In the genomic region with DNA sequence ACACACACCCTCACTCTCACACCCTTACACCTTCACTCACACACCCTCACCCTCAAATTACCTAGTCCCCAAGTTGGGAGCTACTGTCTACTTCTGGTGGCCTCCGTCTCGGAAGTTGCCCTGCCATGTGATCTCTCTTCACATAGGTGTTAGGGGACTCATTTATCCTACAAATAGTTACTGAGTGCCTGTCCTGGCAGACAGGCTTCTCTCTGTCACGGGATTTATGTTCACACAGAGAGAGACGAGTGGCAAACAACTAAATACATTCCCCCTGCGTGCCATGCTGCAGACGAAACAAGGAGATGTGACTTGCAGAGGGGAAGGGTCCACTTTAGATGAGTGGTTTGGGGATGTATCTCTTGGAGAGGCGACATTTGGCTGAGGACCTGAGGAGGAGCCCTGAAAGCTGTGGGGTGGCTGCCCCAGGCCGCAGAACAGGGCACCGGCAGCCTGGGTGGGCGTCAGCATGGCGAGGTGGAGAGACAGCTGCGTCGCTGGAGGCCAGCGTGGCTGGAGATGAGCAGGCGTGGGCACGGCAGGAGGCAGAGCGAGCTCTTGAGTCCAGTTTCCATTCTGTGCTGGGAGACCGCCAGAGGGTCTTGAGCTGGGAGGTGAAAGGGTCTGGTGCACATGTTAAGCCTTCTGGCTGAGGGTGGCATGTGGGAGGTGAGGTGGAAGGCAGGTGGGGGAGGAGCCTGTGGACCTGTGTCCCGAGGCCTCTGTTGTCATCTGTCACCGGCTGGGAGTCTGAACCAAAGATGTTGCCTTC, we compare ENCODE assay signal across 1 cellular context.
TF ChIP-seq lines count a peak whose summit lies in the region.

No MANE protein-coding gene starts in this region.

TF ChIP-seq in GM23338, 12 proteins besides CTCF, POLR2A, EP300 and RAD21:
- TF ChIP-seq, protein P1, sequence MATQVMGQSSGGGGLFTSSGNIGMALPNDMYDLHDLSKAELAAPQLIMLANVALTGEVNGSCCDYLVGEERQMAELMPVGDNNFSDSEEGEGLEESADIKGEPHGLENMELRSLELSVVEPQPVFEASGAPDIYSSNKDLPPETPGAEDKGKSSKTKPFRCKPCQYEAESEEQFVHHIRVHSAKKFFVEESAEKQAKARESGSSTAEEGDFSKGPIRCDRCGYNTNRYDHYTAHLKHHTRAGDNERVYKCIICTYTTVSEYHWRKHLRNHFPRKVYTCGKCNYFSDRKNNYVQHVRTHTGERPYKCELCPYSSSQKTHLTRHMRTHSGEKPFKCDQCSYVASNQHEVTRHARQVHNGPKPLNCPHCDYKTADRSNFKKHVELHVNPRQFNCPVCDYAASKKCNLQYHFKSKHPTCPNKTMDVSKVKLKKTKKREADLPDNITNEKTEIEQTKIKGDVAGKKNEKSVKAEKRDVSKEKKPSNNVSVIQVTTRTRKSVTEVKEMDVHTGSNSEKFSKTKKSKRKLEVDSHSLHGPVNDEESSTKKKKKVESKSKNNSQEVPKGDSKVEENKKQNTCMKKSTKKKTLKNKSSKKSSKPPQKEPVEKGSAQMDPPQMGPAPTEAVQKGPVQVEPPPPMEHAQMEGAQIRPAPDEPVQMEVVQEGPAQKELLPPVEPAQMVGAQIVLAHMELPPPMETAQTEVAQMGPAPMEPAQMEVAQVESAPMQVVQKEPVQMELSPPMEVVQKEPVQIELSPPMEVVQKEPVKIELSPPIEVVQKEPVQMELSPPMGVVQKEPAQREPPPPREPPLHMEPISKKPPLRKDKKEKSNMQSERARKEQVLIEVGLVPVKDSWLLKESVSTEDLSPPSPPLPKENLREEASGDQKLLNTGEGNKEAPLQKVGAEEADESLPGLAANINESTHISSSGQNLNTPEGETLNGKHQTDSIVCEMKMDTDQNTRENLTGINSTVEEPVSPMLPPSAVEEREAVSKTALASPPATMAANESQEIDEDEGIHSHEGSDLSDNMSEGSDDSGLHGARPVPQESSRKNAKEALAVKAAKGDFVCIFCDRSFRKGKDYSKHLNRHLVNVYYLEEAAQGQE (IDR thresholded peaks at IDR 0.05; ENCODE audit: unreplicated experiment), result no peak
- TF ChIP-seq STAT1 (IDR thresholded peaks at IDR 0.05; ENCODE audit: unreplicated experiment), result no peak
- no peak for TF ChIP-seq EZH2phosphoT487 (IDR thresholded peaks at IDR 0.05; ENCODE audit: unreplicated experiment)
- no peak for TF ChIP-seq ZNF331 (CRISPR knock-in tag; IDR thresholded peaks at IDR 0.05; ENCODE audit: low read depth)
- no peak for TF ChIP-seq CREB1 (CRISPR knock-in tag; IDR thresholded peaks at IDR 0.05; ENCODE audit: low read depth)
- TF ChIP-seq POLR2AphosphoS5 (IDR thresholded peaks at IDR 0.05; ENCODE audit: low read depth), result no peak
- TF ChIP-seq, protein P2, sequence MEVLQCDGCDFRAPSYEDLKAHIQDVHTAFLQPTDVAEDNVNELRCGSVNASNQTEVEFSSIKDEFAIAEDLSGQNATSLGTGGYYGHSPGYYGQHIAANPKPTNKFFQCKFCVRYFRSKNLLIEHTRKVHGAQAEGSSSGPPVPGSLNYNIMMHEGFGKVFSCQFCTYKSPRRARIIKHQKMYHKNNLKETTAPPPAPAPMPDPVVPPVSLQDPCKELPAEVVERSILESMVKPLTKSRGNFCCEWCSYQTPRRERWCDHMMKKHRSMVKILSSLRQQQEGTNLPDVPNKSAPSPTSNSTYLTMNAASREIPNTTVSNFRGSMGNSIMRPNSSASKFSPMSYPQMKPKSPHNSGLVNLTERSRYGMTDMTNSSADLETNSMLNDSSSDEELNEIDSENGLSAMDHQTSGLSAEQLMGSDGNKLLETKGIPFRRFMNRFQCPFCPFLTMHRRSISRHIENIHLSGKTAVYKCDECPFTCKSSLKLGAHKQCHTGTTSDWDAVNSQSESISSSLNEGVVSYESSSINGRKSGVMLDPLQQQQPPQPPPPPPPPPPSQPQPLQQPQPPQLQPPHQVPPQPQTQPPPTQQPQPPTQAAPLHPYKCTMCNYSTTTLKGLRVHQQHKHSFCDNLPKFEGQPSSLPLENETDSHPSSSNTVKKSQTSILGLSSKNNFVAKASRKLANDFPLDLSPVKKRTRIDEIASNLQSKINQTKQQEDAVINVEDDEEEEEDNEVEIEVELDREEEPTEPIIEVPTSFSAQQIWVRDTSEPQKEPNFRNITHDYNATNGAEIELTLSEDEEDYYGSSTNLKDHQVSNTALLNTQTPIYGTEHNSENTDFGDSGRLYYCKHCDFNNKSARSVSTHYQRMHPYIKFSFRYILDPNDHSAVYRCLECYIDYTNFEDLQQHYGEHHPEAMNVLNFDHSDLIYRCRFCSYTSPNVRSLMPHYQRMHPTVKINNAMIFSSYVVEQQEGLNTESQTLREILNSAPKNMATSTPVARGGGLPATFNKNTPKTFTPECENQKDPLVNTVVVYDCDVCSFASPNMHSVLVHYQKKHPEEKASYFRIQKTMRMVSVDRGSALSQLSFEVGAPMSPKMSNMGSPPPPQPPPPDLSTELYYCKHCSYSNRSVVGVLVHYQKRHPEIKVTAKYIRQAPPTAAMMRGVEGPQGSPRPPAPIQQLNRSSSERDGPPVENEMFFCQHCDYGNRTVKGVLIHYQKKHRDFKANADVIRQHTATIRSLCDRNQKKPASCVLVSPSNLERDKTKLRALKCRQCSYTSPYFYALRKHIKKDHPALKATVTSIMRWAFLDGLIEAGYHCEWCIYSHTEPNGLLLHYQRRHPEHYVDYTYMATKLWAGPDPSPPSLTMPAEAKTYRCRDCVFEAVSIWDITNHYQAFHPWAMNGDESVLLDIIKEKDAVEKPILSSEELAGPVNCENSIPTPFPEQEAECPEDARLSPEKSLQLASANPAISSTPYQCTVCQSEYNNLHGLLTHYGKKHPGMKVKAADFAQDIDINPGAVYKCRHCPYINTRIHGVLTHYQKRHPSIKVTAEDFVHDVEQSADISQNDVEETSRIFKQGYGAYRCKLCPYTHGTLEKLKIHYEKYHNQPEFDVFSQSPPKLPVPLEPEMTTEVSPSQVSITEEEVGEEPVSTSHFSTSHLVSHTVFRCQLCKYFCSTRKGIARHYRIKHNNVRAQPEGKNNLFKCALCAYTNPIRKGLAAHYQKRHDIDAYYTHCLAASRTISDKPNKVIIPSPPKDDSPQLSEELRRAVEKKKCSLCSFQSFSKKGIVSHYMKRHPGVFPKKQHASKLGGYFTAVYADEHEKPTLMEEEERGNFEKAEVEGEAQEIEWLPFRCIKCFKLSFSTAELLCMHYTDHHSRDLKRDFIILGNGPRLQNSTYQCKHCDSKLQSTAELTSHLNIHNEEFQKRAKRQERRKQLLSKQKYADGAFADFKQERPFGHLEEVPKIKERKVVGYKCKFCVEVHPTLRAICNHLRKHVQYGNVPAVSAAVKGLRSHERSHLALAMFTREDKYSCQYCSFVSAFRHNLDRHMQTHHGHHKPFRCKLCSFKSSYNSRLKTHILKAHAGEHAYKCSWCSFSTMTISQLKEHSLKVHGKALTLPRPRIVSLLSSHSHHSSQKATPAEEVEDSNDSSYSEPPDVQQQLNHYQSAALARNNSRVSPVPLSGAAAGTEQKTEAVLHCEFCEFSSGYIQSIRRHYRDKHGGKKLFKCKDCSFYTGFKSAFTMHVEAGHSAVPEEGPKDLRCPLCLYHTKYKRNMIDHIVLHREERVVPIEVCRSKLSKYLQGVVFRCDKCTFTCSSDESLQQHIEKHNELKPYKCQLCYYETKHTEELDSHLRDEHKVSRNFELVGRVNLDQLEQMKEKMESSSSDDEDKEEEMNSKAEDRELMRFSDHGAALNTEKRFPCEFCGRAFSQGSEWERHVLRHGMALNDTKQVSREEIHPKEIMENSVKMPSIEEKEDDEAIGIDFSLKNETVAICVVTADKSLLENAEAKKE (CRISPR knock-in tag; IDR thresholded peaks at IDR 0.05), result no peak
